35 cellular contexts compared by ENCODE assay signal in genomic region chr10:70041016-70041415, GRCh38.
"Had no signal": no experiment of that assay in that cellular context is flagged by ENCODE, and none has a peak within 500 bp of the region (broad histone marks: within the 10 kb centered on the region; RNA-seq: fewer than 3 reads in every experiment).

No MANE protein-coding gene starts in this region.

- H3K27ac Mint-ChIP-seq: activated CD4-positive, alpha-beta memory T cell treated with anti-CD3 and anti-CD28 coated beads, Interleukin-2, amount 10 ng/mL, durations not matched to agents 7 days and 5 days; activated CD4-positive, alpha-beta T cell treated with anti-CD3 and anti-CD28 coated beads for 36 hours; activated CD4-positive, alpha-beta T cell treated with anti-CD3 and anti-CD28 coated beads, Interleukin-2, amount 10 ng/mL, durations not matched to agents 7 days and 5 days; activated CD8-positive, alpha-beta memory T cell treated with anti-CD3 and anti-CD28 coated beads, Interleukin-2, amount 10 ng/mL, durations not matched to agents 7 days and 5 days; activated CD8-positive, alpha-beta T cell treated with anti-CD3 and anti-CD28 coated beads, Interleukin-2, amount 10 ng/mL, durations not matched to agents 7 days and 5 days; activated naive CD4-positive, alpha-beta T cell treated with anti-CD3 and anti-CD28 coated beads for 36 hours; activated naive CD4-positive, alpha-beta T cell treated with anti-CD3 and anti-CD28 coated beads, Interleukin-2, amount 50 U/mL, for 72 hours; activated naive CD8-positive, alpha-beta T cell treated with anti-CD3 and anti-CD28 coated beads for 36 hours; activated T-cell treated with anti-CD3 and anti-CD28 coated beads, Interleukin-2, amount 50 U/mL, for 24 hours; activated T-helper 1 cell treated with anti-CD3 and anti-CD28 coated beads, Interleukin-12 subunit alpha, Interleukin-12 subunit beta, Interleukin-2, Interleukin-4 antibody, amounts not matched to agents 30 ng/mL and 10 ng/mL and 1 ng/mL, durations not matched to agents 14 hours and 24 hours and 36 hours; activated T-helper 17 cell treated with anti-CD3 and anti-CD28 coated beads, Interleukin-2, amount 50 U/mL, for 72 hours; T-helper 1 cell treated with Interleukin-12 subunit alpha and Interleukin-12 subunit beta and Interleukin-4 antibody, amounts not matched to agents 30 μg/mL and 1 μg/mL, for 36 hours; T-helper 2 cell treated with Interferon-gamma antibody and Interleukin-4, amounts not matched to agents 5 μg/mL and 100 μg/mL, for 36 hours had no signal

- H3K27me3 ChIP-seq: body of pancreas, brain microvascular endothelial cell, breast epithelium had no signal

- H3K4me3 ChIP-seq: adrenal gland, body of pancreas, breast epithelium had no signal

- H3K36me3 ChIP-seq: adrenal gland, brain microvascular endothelial cell, breast epithelium had no signal

- H3K4me1 Mint-ChIP-seq: activated CD4-positive, alpha-beta memory T cell treated with anti-CD3 and anti-CD28 coated beads, Interleukin-2, amount 10 ng/mL, durations not matched to agents 7 days and 5 days; activated CD4-positive, alpha-beta T cell treated with anti-CD3 and anti-CD28 coated beads for 36 hours; activated CD4-positive, alpha-beta T cell treated with anti-CD3 and anti-CD28 coated beads, Interleukin-2, amount 10 ng/mL, durations not matched to agents 7 days and 5 days; activated naive CD8-positive, alpha-beta T cell treated with anti-CD3 and anti-CD28 coated beads for 36 hours; activated T-helper 17 cell treated with anti-CD3 and anti-CD28 coated beads, Interleukin-2, amount 50 U/mL, for 72 hours had no signal

- ATAC-seq: activated CD4-positive, alpha-beta T cell treated with anti-CD3 and anti-CD28 coated beads for 36 hours; activated CD4-positive, CD25-positive, alpha-beta regulatory T cell treated with anti-CD3 and anti-CD28 coated beads, Interleukin-2, amount 50 U/mL, for 24 hours; activated CD8-positive, alpha-beta memory T cell treated with anti-CD3 and anti-CD28 coated beads, Interleukin-2, amount 10 ng/mL, durations not matched to agents 7 days and 5 days; activated CD8-positive, alpha-beta T cell treated with anti-CD3 and anti-CD28 coated beads, Interleukin-2, amount 10 ng/mL, durations not matched to agents 7 days and 5 days; activated naive CD4-positive, alpha-beta T cell treated with anti-CD3 and anti-CD28 coated beads, Interleukin-2, amount 50 U/mL, for 72 hours; activated T-helper 17 cell treated with anti-CD3 and anti-CD28 coated beads, Interleukin-2, amount 50 U/mL, for 72 hours; body of pancreas had no signal

- H3K27ac ChIP-seq: adrenal gland, body of pancreas, brain microvascular endothelial cell, breast epithelium, VCaP had no signal

- DNase-seq: activated CD4-positive, alpha-beta memory T cell treated with anti-CD3 and anti-CD28 coated beads, Interleukin-2, amount 10 ng/mL, durations not matched to agents 7 days and 5 days; activated CD4-positive, alpha-beta T cell treated with anti-CD3 and anti-CD28 coated beads for 1 hour; activated CD4-positive, alpha-beta T cell treated with anti-CD3 and anti-CD28 coated beads for 36 hours; activated CD4-positive, alpha-beta T cell treated with anti-CD3 and anti-CD28 coated beads for 48 hours; activated CD4-positive, alpha-beta T cell treated with anti-CD3 and anti-CD28 coated beads, Interleukin-2, amount 10 ng/mL, durations not matched to agents 7 days and 5 days; activated CD4-positive, alpha-beta T cell treated with anti-CD3 and anti-CD28 coated beads, Interleukin-2, amount 50 U/mL, for 48 hours; activated CD4-positive, CD25-positive, alpha-beta regulatory T cell; activated CD8-positive, alpha-beta memory T cell treated with anti-CD3 and anti-CD28 coated beads for 24 hours; activated CD8-positive, alpha-beta memory T cell treated with anti-CD3 and anti-CD28 coated beads, Interleukin-2, amount 10 ng/mL, durations not matched to agents 7 days and 5 days; activated CD8-positive, alpha-beta memory T cell treated with anti-CD3 and anti-CD28 coated beads, Interleukin-2, amount 50 U/mL, for 48 hours; activated CD8-positive, alpha-beta T cell treated with anti-CD3 and anti-CD28 coated beads, Interleukin-2, amount 10 ng/mL, durations not matched to agents 7 days and 5 days; activated effector memory CD4-positive, alpha-beta T cell treated with anti-CD3 and anti-CD28 coated beads, Interleukin-2, amount 50 U/mL, for 16 hours; activated gamma-delta T cell treated with Interleukin-2 at 50 U/mL for 16 hours; activated naive CD4-positive, alpha-beta T cell; activated naive CD4-positive, alpha-beta T cell treated with anti-CD3 and anti-CD28 coated beads for 36 hours; activated naive CD4-positive, alpha-beta T cell treated with anti-CD3 and anti-CD28 coated beads, Interleukin-2, amount 50 U/mL, for 16 hours; activated naive CD8-positive, alpha-beta T cell treated with anti-CD3 and anti-CD28 coated beads for 36 hours; activated T-cell treated with anti-CD3 and anti-CD28 coated beads, Interleukin-2, amount 50 U/mL, for 24 hours; activated T-cell treated with anti-CD3 and anti-CD28 coated beads, Interleukin-2, amount 50 U/mL, for 48 hours; adrenal gland; amniotic stem cell; aorta; body of pancreas; brain microvascular endothelial cell; central memory CD4-positive, alpha-beta T cell; T-helper 2 cell; T-helper 9 cell had no signal

- H3K4me1 ChIP-seq: adrenal gland, body of pancreas, breast epithelium had no signal

- H3K9me3 ChIP-seq: adrenal gland had no signal

- H3K4me3 Mint-ChIP-seq: activated CD4-positive, alpha-beta memory T cell treated with anti-CD3 and anti-CD28 coated beads, Interleukin-2, amount 10 ng/mL, durations not matched to agents 7 days and 5 days; activated CD4-positive, alpha-beta T cell treated with anti-CD3 and anti-CD28 coated beads for 36 hours; activated CD4-positive, alpha-beta T cell treated with anti-CD3 and anti-CD28 coated beads, Interleukin-2, amount 10 ng/mL, durations not matched to agents 7 days and 5 days; activated CD8-positive, alpha-beta memory T cell treated with anti-CD3 and anti-CD28 coated beads, Interleukin-2, amount 10 ng/mL, durations not matched to agents 7 days and 5 days; activated CD8-positive, alpha-beta T cell treated with anti-CD3 and anti-CD28 coated beads, Interleukin-2, amount 10 ng/mL, durations not matched to agents 7 days and 5 days; activated naive CD4-positive, alpha-beta T cell treated with anti-CD3 and anti-CD28 coated beads for 36 hours; activated naive CD8-positive, alpha-beta T cell treated with anti-CD3 and anti-CD28 coated beads for 36 hours; activated T-cell treated with anti-CD3 and anti-CD28 coated beads, Interleukin-2, amount 50 U/mL, for 24 hours; activated T-helper 1 cell treated with anti-CD3 and anti-CD28 coated beads, Interleukin-12 subunit alpha, Interleukin-12 subunit beta, Interleukin-2, Interleukin-4 antibody, amounts not matched to agents 30 ng/mL and 10 ng/mL and 1 ng/mL, durations not matched to agents 14 hours and 24 hours and 36 hours; activated T-helper 17 cell treated with anti-CD3 and anti-CD28 coated beads, Interleukin-2, amount 50 U/mL, for 72 hours; T-helper 1 cell treated with Interleukin-12 subunit alpha and Interleukin-12 subunit beta and Interleukin-4 antibody, amounts not matched to agents 30 μg/mL and 1 μg/mL, for 36 hours; T-helper 2 cell treated with Interferon-gamma antibody and Interleukin-4, amounts not matched to agents 5 μg/mL and 100 μg/mL, for 36 hours had no signal
